In the genomic region with DNA sequence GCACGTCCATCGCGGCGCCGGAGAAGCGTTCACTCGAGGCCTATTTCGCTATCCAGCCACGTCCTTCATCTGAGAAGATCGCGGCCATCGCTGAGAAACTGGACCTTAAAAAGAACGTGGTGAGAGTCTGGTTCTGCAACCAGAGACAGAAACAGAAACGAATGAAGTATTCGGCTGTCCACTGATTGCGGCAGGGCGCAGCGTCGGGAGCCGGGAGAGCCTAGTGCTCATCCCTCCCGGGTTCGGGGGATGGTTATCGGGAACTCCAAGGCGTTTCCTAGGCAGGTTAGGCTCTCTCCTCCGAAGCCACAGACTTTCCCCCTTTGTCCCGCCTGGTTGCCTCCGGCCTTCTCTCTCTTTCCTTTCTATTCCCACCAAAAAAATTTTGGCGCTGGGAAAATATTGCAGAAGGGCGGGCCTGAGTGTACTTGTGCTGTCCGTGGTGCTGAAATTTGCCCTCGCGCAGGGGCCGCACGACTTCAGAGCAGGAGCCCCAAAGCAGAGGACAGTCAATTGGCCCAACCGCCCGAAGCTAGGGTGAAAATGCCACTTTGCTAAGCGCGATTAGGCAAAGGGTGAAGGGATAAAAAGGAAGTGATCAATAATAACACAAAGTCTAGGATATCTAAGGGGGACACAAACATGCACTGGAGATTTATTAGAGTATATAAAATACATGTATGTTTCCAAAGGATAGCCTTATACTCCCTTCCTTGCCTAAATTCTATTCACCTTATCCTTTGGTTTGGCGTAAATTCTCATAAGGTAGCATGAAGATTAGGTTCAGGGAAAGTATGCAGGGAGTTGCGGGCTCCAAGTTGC, we compare ENCODE assay signal across 3 cellular contexts.
A peak's percentile ranks its signal among the peaks of the same experiment; 100 is the strongest.
TF ChIP-seq lines count a peak whose summit lies in the region.

No MANE protein-coding gene starts in this region.

TF ChIP-seq in GM23338, 12 proteins besides CTCF, POLR2A, EP300 and RAD21 (continues in another document):
- TF ChIP-seq REST (IDR thresholded peaks at IDR 0.05; ENCODE audit: unreplicated experiment) (peak; percentile 87), EZH2phosphoT487 (IDR thresholded peaks at IDR 0.05; ENCODE audit: unreplicated experiment) (peak; percentile 99)

TF ChIP-seq in endothelial cell of umbilical vein, 7 proteins besides CTCF, POLR2A, EP300 and RAD21:
- no peak for TF ChIP-seq FOS (IDR thresholded peaks at IDR 0.05; ENCODE audit: borderline replicate concordance, insufficient read depth, low read length)
- TF ChIP-seq POLR2AphosphoS5 (IDR thresholded peaks at IDR 0.05; ENCODE audit: insufficient read depth, low read depth, low read length): no peak
- peak; percentile 82 for TF ChIP-seq EZH2 (IDR thresholded peaks at IDR 0.05; ENCODE audit: borderline replicate concordance, low read depth, low read length, severe bottlenecking)

TF ChIP-seq in neural cell, 6 proteins besides CTCF, POLR2A, EP300 and RAD21:
- peak; percentile 73 for TF ChIP-seq POLR2AphosphoS5 (IDR thresholded peaks at IDR 0.05)
- peak; percentile 27 for TF ChIP-seq EZH2 (IDR thresholded peaks at IDR 0.05; ENCODE audit: borderline replicate concordance, insufficient read depth, low read length, poor library complexity, severe bottlenecking)
- TF ChIP-seq MXI1 (conservative IDR thresholded peaks at IDR 0.05; ENCODE audit: poor library complexity, severe bottlenecking): no peak
- TF ChIP-seq REST (IDR thresholded peaks at IDR 0.05; ENCODE audit: borderline replicate concordance): peak; percentile 82
- no peak for TF ChIP-seq TAF1 (IDR thresholded peaks at IDR 0.05; ENCODE audit: low read depth)
- no peak for TF ChIP-seq SMC3 (conservative IDR thresholded peaks at IDR 0.05; ENCODE audit: poor library complexity)
